ENCODE assay signal across 13 cellular contexts in genomic region chr6:13431059-13431656, GRCh38. TPM values are rescaled to one million over a fixed set of nuclear protein-coding genes. Genes with fewer than 3 reads are reported as not detected.
A peak's percentile ranks its signal among the peaks of the same experiment; 100 is the strongest.
DNase-seq lines count a peak whose midpoint lies in the region; ATAC-seq and TF ChIP-seq lines count a peak whose summit lies in the region.
"Had no signal": no experiment of that assay in that cellular context is flagged by ENCODE, and none has a peak within 500 bp of the region (broad histone marks: within the 10 kb centered on the region; RNA-seq: fewer than 3 reads in every experiment).

No MANE protein-coding gene starts in this region.

- H3K4me3 ChIP-seq in right atrium auricular region (no peak overlapping the region), stomach smooth muscle (ENCODE audit: low read length in 2 of 2) (no peak overlapping the region), ovary (no peak overlapping the region)
- H3K4me3 ChIP-seq: tibial nerve had no signal

- H3K4me1 Mint-ChIP-seq in activated naive CD8-positive, alpha-beta T cell treated with anti-CD3 and anti-CD28 coated beads for 36 hours, result peaks cover 78% of the 10 kb centered on the region

- H3K9ac ChIP-seq in stomach smooth muscle (ENCODE audit: low read length in 2 of 2), result no peak overlapping the region

- no peaks in the 10 kb centered on the region for H3K36me3 ChIP-seq in right atrium auricular region
- no peaks in the 10 kb centered on the region for H3K36me3 ChIP-seq in stomach smooth muscle (ENCODE audit: control insufficient read depth in 2 of 2, insufficient read depth in 2 of 2, low read length in 2 of 2)
- H3K36me3 ChIP-seq in ovary, result no peaks in the 10 kb centered on the region
- H3K36me3 ChIP-seq: tibial nerve had no signal

- no peaks in the 10 kb centered on the region for H3K27me3 Mint-ChIP-seq in activated naive CD8-positive, alpha-beta T cell treated with anti-CD3 and anti-CD28 coated beads for 36 hours

- peak overlapping the region; percentile 90 for H3K27ac Mint-ChIP-seq in activated naive CD8-positive, alpha-beta T cell treated with anti-CD3 and anti-CD28 coated beads for 36 hours
- H3K27ac Mint-ChIP-seq: progenitor cell of endocrine pancreas had no signal

- peaks cover 7% of the 10 kb centered on the region for H3K9me3 Mint-ChIP-seq in activated naive CD8-positive, alpha-beta T cell treated with anti-CD3 and anti-CD28 coated beads for 36 hours

- H3K4me1 ChIP-seq in right atrium auricular region (peaks cover 0 to 95% of the 10 kb centered on the region in 2 donors), stomach smooth muscle (ENCODE audit: control insufficient read depth, insufficient read depth, low read length) (peaks cover 38% of the 10 kb centered on the region), ovary (ENCODE audit: insufficient read depth) (no peaks in the 10 kb centered on the region)

- H3K27me3 ChIP-seq in right atrium auricular region (no peaks in the 10 kb centered on the region), stomach smooth muscle (ENCODE audit: control insufficient read depth in 1 of 2, insufficient read depth in 2 of 2, low read length in 2 of 2) (no peaks in the 10 kb centered on the region), ovary (no peaks in the 10 kb centered on the region)
- H3K27me3 ChIP-seq: tibial nerve had no signal

- no peak for TF ChIP-seq EP300 in ovary (IDR thresholded peaks at IDR 0.05)

- TF ChIP-seq POLR2A in ovary (IDR thresholded peaks at IDR 0.05), result no peak

- H3K36me3 Mint-ChIP-seq in activated naive CD8-positive, alpha-beta T cell treated with anti-CD3 and anti-CD28 coated beads for 36 hours, result peaks cover 21% of the 10 kb centered on the region

- H3K4me3 Mint-ChIP-seq in activated naive CD8-positive, alpha-beta T cell treated with anti-CD3 and anti-CD28 coated beads for 36 hours, result no peak overlapping the region

- ATAC-seq in Right ventricle myocardium superior (ENCODE audit: poor library complexity) (no peak), HG02973 (IDR thresholded peaks at IDR 0.05; ENCODE audit: unreplicated experiment) (peak; percentile 16)

- TF ChIP-seq CTCF in right atrium auricular region (IDR thresholded peaks at IDR 0.05) (no peak), ovary (IDR thresholded peaks at IDR 0.05) (no peak)

- peak overlapping the region; percentile 43 to 91 for H3K27ac ChIP-seq in right atrium auricular region
- H3K27ac ChIP-seq in stomach smooth muscle (ENCODE audit: low read length), result peak overlapping the region; percentile 41
- H3K27ac ChIP-seq in ovary, result no peak overlapping the region

- DNase-seq in right atrium auricular region (ENCODE audit: low spot score) (no peak), Right ventricle myocardium superior (no peak), NCI-H1930 (lab: John Stamatoyannopoulos, UW) (no peak), ovary (no peak), NCI-H1417 treated with DMSO at 0.1 percent for 48 hours (lab: John Stamatoyannopoulos, UW) (no peak)
- no peak for DNase-seq in activated naive CD8-positive, alpha-beta T cell treated with anti-CD3 and anti-CD28 coated beads for 36 hours
- DNase-seq: activated CD4-positive, alpha-beta T cell treated with anti-CD3 and anti-CD28 coated beads, Interleukin-2, amount 50 U/mL, for 1 hour; NCI-H2029 treated with DMSO at 0.1 percent for 48 hours; NCI-H748 treated with DMSO at 0.1 percent for 48 hours had no signal

- whole genome bisulfite sequencing in ovary, 3 donors, result 84 to 94% (median 86%) methylated on average over 6 of the region's 6 CpGs

- intact Hi-C loops in Right ventricle myocardium superior (cut with DNase I), result no loop called here
- intact Hi-C loops in ovary (cut with DNase I), result no loop called here

- no peaks in the 10 kb centered on the region for H3K9me3 ChIP-seq in right atrium auricular region
- H3K9me3 ChIP-seq in stomach smooth muscle (ENCODE audit: control insufficient read depth in 2 of 2, low read length in 2 of 2), result no peaks in the 10 kb centered on the region
- H3K9me3 ChIP-seq in ovary, result no peaks in the 10 kb centered on the region

RNA-seq across cellular contexts. Expression of gene GFOD1, which starts 56.2 kb away (rescaled TPM):
- total RNA-seq in right atrium auricular region (10 to 100 TPM; 66.2 to 96.3 TPM), Right ventricle myocardium superior (46.2 TPM), ovary (1 to 10 TPM; 1.4 to 9.2 (median 3.7) TPM)
- 10 to 100 TPM; 12.8 to 13.0 TPM for total RNA-seq in activated naive CD8-positive, alpha-beta T cell treated with anti-CD3 and anti-CD28 coated beads for 36 hours
- polyA plus RNA-seq in ovary, result 1 to 10 TPM; 2.1 to 5.2 TPM

Comparison
In these comparisons a context has a peak if more than half of its experiments do, and no peak if none do; other contexts are left out.
1. H3K27ac ChIP-seq: peak in right atrium auricular region (2 of 2) and stomach smooth muscle (single experiment); none in ovary (0 of 2).